ENCODE assay signal across 26 cellular contexts in genomic region chr14:90791481-90791880, GRCh38. TPM values are rescaled to one million over a fixed set of nuclear protein-coding genes. Genes with fewer than 3 reads are reported as not detected.
DNase-seq lines count a peak whose midpoint lies in the region; ATAC-seq, FAIRE-seq and TF ChIP-seq lines count a peak whose summit lies in the region.
"Had no signal": no experiment of that assay in that cellular context is flagged by ENCODE, and none has a peak within 500 bp of the region (broad histone marks: within the 10 kb centered on the region; RNA-seq: fewer than 3 reads in every experiment).

No MANE protein-coding gene starts in this region.

- H3K9me3 Mint-ChIP-seq in activated T-cell treated with anti-CD3 and anti-CD28 coated beads, Interleukin-2, amount 50 U/mL, for 72 hours: no peaks in the 10 kb centered on the region
- H3K9me3 Mint-ChIP-seq: CD8-positive, alpha-beta T cell had no signal

- H3K4me2 ChIP-seq in H1 (ENCODE audit: insufficient read depth in 1 of 2, low read depth in 2 of 2, low read length in 2 of 2) (no peak overlapping the region), trophoblast cell (ENCODE audit: low read length) (no peak overlapping the region)

- no peak overlapping the region for H3K4me3 Mint-ChIP-seq in activated T-cell treated with anti-CD3 and anti-CD28 coated beads, Interleukin-2, amount 50 U/mL, for 72 hours
- H3K4me3 Mint-ChIP-seq: CD8-positive, alpha-beta T cell had no signal

- H3K4me3 ChIP-seq in heart right ventricle (no peak overlapping the region), H1 (ENCODE audit: extremely low read depth in 1 of 4, insufficient read depth in 2 of 4, low read depth in 3 of 4, low read length in 4 of 4) (no peak overlapping the region), trophoblast cell (ENCODE audit: low read depth, low read length) (no peak overlapping the region)
- H3K4me3 ChIP-seq: Peyer's patch, SJSA1 had no signal

- TF ChIP-seq CTCF in heart right ventricle (IDR thresholded peaks at IDR 0.05): no peak
- TF ChIP-seq CTCF in H1 (IDR thresholded peaks at IDR 0.05; ENCODE audit: control extremely low read depth in 1 of 3, insufficient read depth in 1 of 3, low read depth in 1 of 3, low read length in 3 of 3): no peak
- no peak for TF ChIP-seq CTCF in GM10266 (IDR thresholded peaks at IDR 0.05; ENCODE audit: control insufficient read depth, insufficient read depth, low read depth, missing control alignments)

- H3K9me3 ChIP-seq in heart right ventricle (no peaks in the 10 kb centered on the region), H1 (ENCODE audit: insufficient read depth in 2 of 2, low read depth in 1 of 2, low read length in 1 of 2) (no peaks in the 10 kb centered on the region), trophoblast cell (ENCODE audit: insufficient read depth, low read depth, low read length) (no peaks in the 10 kb centered on the region)
- H3K9me3 ChIP-seq: Peyer's patch, SJSA1 had no signal

- peaks cover 0 to 1% of the 10 kb centered on the region in 2 experiments for H4K20me1 ChIP-seq in H1 (replicated peaks in 1 of 2; ENCODE audit: control insufficient read depth in 1 of 2, insufficient read depth in 2 of 2, low read length in 2 of 2)

- no peak overlapping the region for H3K14ac ChIP-seq in H1 (ENCODE audit: insufficient read length)
- no peak overlapping the region for H3K14ac ChIP-seq in trophoblast cell (ENCODE audit: low read length)

- H2AK5ac ChIP-seq in H1 (ENCODE audit: low read depth, low read length): no peak overlapping the region
- H2AK5ac ChIP-seq in trophoblast cell (ENCODE audit: low read length): no peak overlapping the region

- no peak overlapping the region for H2AFZ ChIP-seq in H1 (ENCODE audit: low read length)
- H2AFZ ChIP-seq in trophoblast cell (ENCODE audit: insufficient read depth, low read length, poor library complexity): no peak overlapping the region

- no peak for TF ChIP-seq POLR2A in H1 (IDR thresholded peaks at IDR 0.05; ENCODE audit: control extremely low read depth in 1 of 2, low read depth in 2 of 2, low read length in 2 of 2)

- H2BK12ac ChIP-seq in H1 (ENCODE audit: low read depth, low read length) (no peak overlapping the region), trophoblast cell (ENCODE audit: low read length) (no peak overlapping the region)

- 0 out of 2 replicates have a peak overlapping the region, but pooled peaks have one; percentile 2 for H2BK15ac ChIP-seq in H1 (ENCODE audit: low read length)

- DNase-seq in heart right ventricle: no peak
- no peak for DNase-seq in Right ventricle myocardium superior
- no peak for DNase-seq in H1 (ENCODE audit: low read depth in 1 of 2, low spot score in 2 of 2)
- no peak for DNase-seq in trophoblast cell
- no peak for DNase-seq in inferior parietal cortex (ENCODE audit: extremely low spot score)
- no peak for DNase-seq in activated T-cell treated with anti-CD3 and anti-CD28 coated beads, Interleukin-2, amount 50 U/mL, for 72 hours
- DNase-seq in GM10266 (ENCODE audit: extremely low spot score): no peak
- DNase-seq: AML-193; C1 segment of cervical spinal cord; CD8-positive, alpha-beta T cell; DMS153; GOT3; KBM-7; MM.1S; NCI-H1092; NCI-H1436 treated with DMSO at 0.1 percent for 48 hours; NCI-H2029; NCI-H2171; NCI-H345; NCI-H524; NCI-H82; Peyer's patch had no signal

- H2BK120ac ChIP-seq in H1 (replicated peaks; ENCODE audit: low read depth, low read length) (no peak overlapping the region), trophoblast cell (ENCODE audit: insufficient read depth, low read length, poor library complexity) (no peak overlapping the region)

- H3K4ac ChIP-seq in H1 (replicated peaks; ENCODE audit: insufficient read length, low read depth, low read length) (no peak overlapping the region), trophoblast cell (ENCODE audit: low read depth, low read length) (peak overlapping the region; percentile 3)

- no peak overlapping the region for H3K27ac Mint-ChIP-seq in activated T-cell treated with anti-CD3 and anti-CD28 coated beads, Interleukin-2, amount 50 U/mL, for 72 hours
- H3K27ac Mint-ChIP-seq: CD8-positive, alpha-beta T cell had no signal

- no peak overlapping the region for H2BK5ac ChIP-seq in H1 (ENCODE audit: low read depth, low read length)
- H2BK5ac ChIP-seq in trophoblast cell (ENCODE audit: low read depth, low read length, poor library complexity): no peak overlapping the region

- no peak overlapping the region for H4K91ac ChIP-seq in H1 (replicated peaks; ENCODE audit: insufficient read length, low read length)
- H4K91ac ChIP-seq in trophoblast cell (ENCODE audit: low read depth, low read length): no peak overlapping the region

- H3K36me3 ChIP-seq in heart right ventricle (no peaks in the 10 kb centered on the region), H1 (ENCODE audit: control insufficient read depth in 2 of 4, insufficient read depth in 4 of 4, low read length in 3 of 4) (no peaks in the 10 kb centered on the region), trophoblast cell (ENCODE audit: control insufficient read depth in 1 of 2, insufficient read depth in 2 of 2, low read length in 2 of 2) (peaks cover 2 to 3% of the 10 kb centered on the region in 2 experiments)
- H3K36me3 ChIP-seq: Peyer's patch, SJSA1 had no signal

- no peaks in the 10 kb centered on the region for H3K27me3 ChIP-seq in heart right ventricle
- no peaks in the 10 kb centered on the region for H3K27me3 ChIP-seq in H1 (replicated peaks in 1 of 4; ENCODE audit: control insufficient read depth in 3 of 4, extremely low read depth in 1 of 4, insufficient read depth in 3 of 4, low read length in 3 of 4)
- H3K27me3 ChIP-seq in trophoblast cell (ENCODE audit: insufficient read depth, low read length): no peaks in the 10 kb centered on the region
- H3K27me3 ChIP-seq: Peyer's patch, SJSA1 had no signal

- H3K23ac ChIP-seq in H1 (ENCODE audit: insufficient read length): no peak overlapping the region
- no peak overlapping the region for H3K23ac ChIP-seq in trophoblast cell (ENCODE audit: low read length)

- no peaks in the 10 kb centered on the region for H3K79me2 ChIP-seq in H1 (ENCODE audit: control insufficient read depth in 1 of 2, insufficient read depth in 2 of 2, low read length in 2 of 2)
- H3K79me2 ChIP-seq in trophoblast cell (ENCODE audit: control insufficient read depth, insufficient read depth, low read length, poor library complexity): peaks cover 10% of the 10 kb centered on the region

- H3K23me2 ChIP-seq in H1 (ENCODE audit: low read depth, low read length): no peaks in the 10 kb centered on the region

- no peak overlapping the region for H3K56ac ChIP-seq in H1 (replicated peaks; ENCODE audit: insufficient read length, low read depth, low read length)

- ATAC-seq in heart right ventricle (peak in 5 of 8 donors; percentile 11 to 63 (median 23)), Right ventricle myocardium superior (ENCODE audit: poor library complexity) (no peak)
- no peak for ATAC-seq in activated T-cell treated with anti-CD3 and anti-CD28 coated beads, Interleukin-2, amount 50 U/mL, for 72 hours (replicated peaks in 1 of 2)
- ATAC-seq: CD8-positive, alpha-beta T cell; HCT116 had no signal

- TF ChIP-seq EP300 in H1 (IDR thresholded peaks at IDR 0.05; ENCODE audit: borderline replicate concordance in 1 of 2, low read depth in 2 of 2, low read length in 2 of 2): no peak

- CTCF ChIA-PET in H1 (lab: Charles Lee; ENCODE audit: partially characterized antibody): interaction anchor here (0.6 to 2.1 kb wide), 3 partner anchors 26 to 103 kb away, joined by 3 to 8 read pairs (median 3); no protein-coding TSS in a partner anchor

- H3K79me1 ChIP-seq in H1 (ENCODE audit: low read depth, low read length) (no peaks in the 10 kb centered on the region; the same call in 1 of the 2 replicates), trophoblast cell (ENCODE audit: low read length) (peaks cover 9% of the 10 kb centered on the region)

- TF ChIP-seq RAD21 in H1 (IDR thresholded peaks at IDR 0.05 in 1 of 2, conservative IDR thresholded peaks at IDR 0.05 in 1 of 2; ENCODE audit: low read depth in 2 of 2, low read length in 2 of 2): no peak

- POLR2A ChIA-PET in H1 (lab: Charles Lee; ENCODE audit: partially characterized antibody): interaction anchor here (0.6 kb wide), 1 partner anchor 14 kb away, joined by 3 read pairs; no protein-coding TSS in a partner anchor

- no peak overlapping the region for H3K18ac ChIP-seq in H1 (ENCODE audit: extremely low read depth, low read length)
- peak overlapping the region; percentile 1 for H3K18ac ChIP-seq in trophoblast cell (ENCODE audit: low read length)

- H3K27ac ChIP-seq in heart right ventricle: no peak overlapping the region
- H3K27ac ChIP-seq in H1 (ENCODE audit: low read depth, low read length): no peak overlapping the region
- no peak overlapping the region for H3K27ac ChIP-seq in trophoblast cell (ENCODE audit: low read depth, low read length)
- H3K27ac ChIP-seq: Peyer's patch, SJSA1 had no signal

- H3K9ac ChIP-seq in H1 (replicated peaks in 1 of 4; ENCODE audit: extremely low read depth in 1 of 4, low read depth in 3 of 4, low read length in 3 of 4): no peak overlapping the region
- no peak overlapping the region for H3K9ac ChIP-seq in trophoblast cell (ENCODE audit: low read length)

- H4K5ac ChIP-seq in H1 (ENCODE audit: insufficient read length, low read depth, low read length): no peak overlapping the region

- H3K36me3 Mint-ChIP-seq in activated T-cell treated with anti-CD3 and anti-CD28 coated beads, Interleukin-2, amount 50 U/mL, for 72 hours (ENCODE audit: insufficient read depth in 2 of 2): no peaks in the 10 kb centered on the region
- H3K36me3 Mint-ChIP-seq: CD8-positive, alpha-beta T cell had no signal

- no peaks in the 10 kb centered on the region for H3K4me1 Mint-ChIP-seq in activated T-cell treated with anti-CD3 and anti-CD28 coated beads, Interleukin-2, amount 50 U/mL, for 72 hours (ENCODE audit: low read depth)

- no peak for FAIRE-seq in H1 (lab: Jason Lieb, UNC)
- FAIRE-seq: G401.6, GM18507 had no signal

- H4K8ac ChIP-seq in H1 (ENCODE audit: extremely low read depth, insufficient read depth, low read length): no peak overlapping the region
- H4K8ac ChIP-seq in trophoblast cell (ENCODE audit: low read depth, low read length): no peak overlapping the region

- H2BK20ac ChIP-seq in H1 (ENCODE audit: low read length): no peak overlapping the region

- peaks cover 0 to 22% (median 9%) of the 10 kb centered on the region in 9 donors for H3K4me1 ChIP-seq in heart right ventricle
- H3K4me1 ChIP-seq in H1 (replicated peaks in 1 of 4; ENCODE audit: control insufficient read depth in 3 of 4, insufficient read depth in 4 of 4, low read length in 3 of 4): no peaks in the 10 kb centered on the region; a peak in 1 of 7 replicates
- H3K4me1 ChIP-seq in trophoblast cell (ENCODE audit: control insufficient read depth in 1 of 2, insufficient read depth in 2 of 2, low read length in 2 of 2): peaks cover 10 to 12% of the 10 kb centered on the region in 2 experiments
- H3K4me1 ChIP-seq: Peyer's patch had no signal

- no peak overlapping the region for H4K12ac ChIP-seq in trophoblast cell (ENCODE audit: low read depth, low read length)

- 92 to 93% methylated on average over 12 of the region's 12 CpGs for WGBS in heart right ventricle, 2 donors
- WGBS in H1 (ENCODE audit: extremely low coverage in 1 of 2, insufficient coverage in 1 of 2, insufficient read length in 1 of 2, insufficient replicate concordance in 2 of 2, low coverage in 1 of 2, low lambda C conversion rate in 2 of 2, missing lambda C conversion rate in 1 of 2), 2 experiments: 87% methylated on average over 12 of the region's 12 CpGs; no CpG with 5 or more reads in 1 of the 2 experiments
- no CpG with 5 or more reads among the region's 12 CpGs for WGBS in trophoblast cell (ENCODE audit: extremely low coverage, insufficient coverage, insufficient read length)

- intact Hi-C loops in heart right ventricle (cut with DNase I) (no loop called here), Right ventricle myocardium superior (cut with DNase I) (no loop called here)

- no peaks in the 10 kb centered on the region for H3K27me3 Mint-ChIP-seq in activated T-cell treated with anti-CD3 and anti-CD28 coated beads, Interleukin-2, amount 50 U/mL, for 72 hours (ENCODE audit: low read depth)

RNA-seq across cellular contexts. Expression of gene TTC7B, which starts 24.7 kb away (rescaled TPM):
- total RNA-seq in heart right ventricle: 10 to 100 TPM; 59.1 to 79.4 (median 66.6) TPM
- polyA plus RNA-seq in heart right ventricle: 10 to 100 TPM; 23.0 to 23.5 TPM
- total RNA-seq in Right ventricle myocardium superior: 60.3 TPM
- 31.2 and 34.0 TPM in 2 replicates for total RNA-seq in H1 (2021; fragmentation: NEBNext Ultra II Directional; extraction: Animal tissue kit (Norgen Biotek cat#: 25700))
- 23.7 and 31.5 TPM in 2 replicates for polyA plus RNA-seq in H1 (2011; rRNA removed)
- 20.1 TPM for polyA plus RNA-seq in H1 (2011; cell fraction: cytosol; rRNA removed)
- 38.7 TPM for polyA plus RNA-seq in H1 (2011; cell fraction: nucleus; rRNA removed)
- 22.3 to 30.8 TPM (median 23.0 TPM) in 4 replicates for polyA plus RNA-seq in H1 (2012, experiment 1 of 2)
- 10.1 TPM for polyA plus RNA-seq in H1 (2012, experiment 2 of 2)
- polyA plus RNA-seq in H1 (2013, experiment 1 of 2): 14.6 TPM
- polyA plus RNA-seq in H1 (2013, experiment 2 of 2): 14.6 TPM
- polyA minus RNA-seq in H1 (2011; rRNA and poly(A)+ RNA removed): 29.7 and 35.0 TPM in 2 replicates
- 39.4 TPM for polyA minus RNA-seq in H1 (2011; cell fraction: cytosol; rRNA and poly(A)+ RNA removed)
- polyA minus RNA-seq in H1 (2011; cell fraction: nucleus; rRNA and poly(A)+ RNA removed): 45.8 TPM
- 92.4 and 94.7 TPM in 2 replicates for polyA plus RNA-seq in trophoblast cell (2013)
- 10 to 100 TPM in 1 of 2 donors, 1 to 10 TPM in 1; 9.2 to 10.7 TPM for total RNA-seq in activated T-cell treated with anti-CD3 and anti-CD28 coated beads, Interleukin-2, amount 50 U/mL, for 72 hours

Comparison
In these comparisons a context has a peak if more than half of its experiments do, and no peak if none do; other contexts are left out.
1. ATAC-seq: peak in heart right ventricle (5 of 8); none in Right ventricle myocardium superior (single experiment) and activated T-cell treated with anti-CD3 and anti-CD28 coated beads, Interleukin-2, amount 50 U/mL, for 72 hours (0 of 2).